1 cellular context compared by ENCODE assay signal in genomic region chr1:113242481-113242880, GRCh38.
TF ChIP-seq lines count a peak whose summit lies in the region.

No MANE protein-coding gene starts in this region.

TF ChIP-seq in HEK293, 187 proteins besides CTCF, POLR2A, EP300 and RAD21 (continued from another document):
- no peak for TF ChIP-seq ZBTB26 (tag by site-specific recombination; optimal IDR thresholded peaks at IDR 0.05)
- no peak for TF ChIP-seq ZNF555 (tag by site-specific recombination; conservative IDR thresholded peaks at IDR 0.05)
- TF ChIP-seq ZNF629 (tag by site-specific recombination; IDR thresholded peaks at IDR 0.05): no peak
- no peak for TF ChIP-seq ZNF23 (tag by site-specific recombination; IDR thresholded peaks at IDR 0.05; ENCODE audit: borderline replicate concordance)
- TF ChIP-seq ZBTB20 (tag by site-specific recombination; IDR thresholded peaks at IDR 0.05): no peak
- TF ChIP-seq, protein P1, sequence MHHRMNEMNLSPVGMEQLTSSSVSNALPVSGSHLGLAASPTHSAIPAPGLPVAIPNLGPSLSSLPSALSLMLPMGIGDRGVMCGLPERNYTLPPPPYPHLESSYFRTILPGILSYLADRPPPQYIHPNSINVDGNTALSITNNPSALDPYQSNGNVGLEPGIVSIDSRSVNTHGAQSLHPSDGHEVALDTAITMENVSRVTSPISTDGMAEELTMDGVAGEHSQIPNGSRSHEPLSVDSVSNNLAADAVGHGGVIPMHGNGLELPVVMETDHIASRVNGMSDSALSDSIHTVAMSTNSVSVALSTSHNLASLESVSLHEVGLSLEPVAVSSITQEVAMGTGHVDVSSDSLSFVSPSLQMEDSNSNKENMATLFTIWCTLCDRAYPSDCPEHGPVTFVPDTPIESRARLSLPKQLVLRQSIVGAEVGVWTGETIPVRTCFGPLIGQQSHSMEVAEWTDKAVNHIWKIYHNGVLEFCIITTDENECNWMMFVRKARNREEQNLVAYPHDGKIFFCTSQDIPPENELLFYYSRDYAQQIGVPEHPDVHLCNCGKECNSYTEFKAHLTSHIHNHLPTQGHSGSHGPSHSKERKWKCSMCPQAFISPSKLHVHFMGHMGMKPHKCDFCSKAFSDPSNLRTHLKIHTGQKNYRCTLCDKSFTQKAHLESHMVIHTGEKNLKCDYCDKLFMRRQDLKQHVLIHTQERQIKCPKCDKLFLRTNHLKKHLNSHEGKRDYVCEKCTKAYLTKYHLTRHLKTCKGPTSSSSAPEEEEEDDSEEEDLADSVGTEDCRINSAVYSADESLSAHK (tag by site-specific recombination; IDR thresholded peaks at IDR 0.05): no peak
- TF ChIP-seq WT1 (tag by site-specific recombination; IDR thresholded peaks at IDR 0.05): peak; percentile 29; the same call in 1 of the 2 replicates
- TF ChIP-seq, protein P2, sequence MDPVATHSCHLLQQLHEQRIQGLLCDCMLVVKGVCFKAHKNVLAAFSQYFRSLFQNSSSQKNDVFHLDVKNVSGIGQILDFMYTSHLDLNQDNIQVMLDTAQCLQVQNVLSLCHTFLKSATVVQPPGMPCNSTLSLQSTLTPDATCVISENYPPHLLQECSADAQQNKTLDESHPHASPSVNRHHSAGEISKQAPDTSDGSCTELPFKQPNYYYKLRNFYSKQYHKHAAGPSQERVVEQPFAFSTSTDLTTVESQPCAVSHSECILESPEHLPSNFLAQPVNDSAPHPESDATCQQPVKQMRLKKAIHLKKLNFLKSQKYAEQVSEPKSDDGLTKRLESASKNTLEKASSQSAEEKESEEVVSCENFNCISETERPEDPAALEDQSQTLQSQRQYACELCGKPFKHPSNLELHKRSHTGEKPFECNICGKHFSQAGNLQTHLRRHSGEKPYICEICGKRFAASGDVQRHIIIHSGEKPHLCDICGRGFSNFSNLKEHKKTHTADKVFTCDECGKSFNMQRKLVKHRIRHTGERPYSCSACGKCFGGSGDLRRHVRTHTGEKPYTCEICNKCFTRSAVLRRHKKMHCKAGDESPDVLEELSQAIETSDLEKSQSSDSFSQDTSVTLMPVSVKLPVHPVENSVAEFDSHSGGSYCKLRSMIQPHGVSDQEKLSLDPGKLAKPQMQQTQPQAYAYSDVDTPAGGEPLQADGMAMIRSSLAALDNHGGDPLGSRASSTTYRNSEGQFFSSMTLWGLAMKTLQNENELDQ (tag by site-specific recombination; IDR thresholded peaks at IDR 0.05; ENCODE audit: low read depth): no peak
- TF ChIP-seq, protein P3, sequence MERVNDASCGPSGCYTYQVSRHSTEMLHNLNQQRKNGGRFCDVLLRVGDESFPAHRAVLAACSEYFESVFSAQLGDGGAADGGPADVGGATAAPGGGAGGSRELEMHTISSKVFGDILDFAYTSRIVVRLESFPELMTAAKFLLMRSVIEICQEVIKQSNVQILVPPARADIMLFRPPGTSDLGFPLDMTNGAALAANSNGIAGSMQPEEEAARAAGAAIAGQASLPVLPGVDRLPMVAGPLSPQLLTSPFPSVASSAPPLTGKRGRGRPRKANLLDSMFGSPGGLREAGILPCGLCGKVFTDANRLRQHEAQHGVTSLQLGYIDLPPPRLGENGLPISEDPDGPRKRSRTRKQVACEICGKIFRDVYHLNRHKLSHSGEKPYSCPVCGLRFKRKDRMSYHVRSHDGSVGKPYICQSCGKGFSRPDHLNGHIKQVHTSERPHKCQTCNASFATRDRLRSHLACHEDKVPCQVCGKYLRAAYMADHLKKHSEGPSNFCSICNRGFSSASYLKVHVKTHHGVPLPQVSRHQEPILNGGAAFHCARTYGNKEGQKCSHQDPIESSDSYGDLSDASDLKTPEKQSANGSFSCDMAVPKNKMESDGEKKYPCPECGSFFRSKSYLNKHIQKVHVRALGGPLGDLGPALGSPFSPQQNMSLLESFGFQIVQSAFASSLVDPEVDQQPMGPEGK (tag by site-specific recombination; IDR thresholded peaks at IDR 0.05): no peak
